Comparison of ENCODE assay signal across 16 cellular contexts in the genomic region with DNA sequence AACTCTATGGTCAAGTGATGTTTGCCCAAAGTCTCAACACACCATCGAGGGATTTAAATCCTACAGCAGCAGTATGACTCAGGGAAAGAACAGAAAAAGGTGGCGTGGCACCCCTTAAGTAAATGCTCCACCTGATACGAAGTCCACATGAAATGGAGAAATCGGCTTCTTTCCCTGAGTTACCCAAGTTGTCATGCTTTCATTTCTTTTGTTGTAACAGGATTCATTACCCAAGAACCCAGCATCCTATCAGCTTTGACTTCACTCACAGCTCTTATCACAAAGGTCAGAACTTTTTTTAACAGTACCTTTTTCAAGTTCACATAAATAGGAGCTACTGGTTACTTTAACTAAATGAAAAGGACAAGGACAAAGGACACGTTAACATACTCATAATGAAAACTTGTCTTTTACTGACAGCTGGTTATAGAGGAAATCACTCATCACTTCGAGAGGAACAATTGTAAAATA.
A peak's percentile ranks its signal among the peaks of the same experiment; 100 is the strongest.
DNase-seq lines count a peak whose midpoint lies in the region; ATAC-seq, FAIRE-seq and TF ChIP-seq lines count a peak whose summit lies in the region.
"Had no signal": no experiment of that assay in that cellular context is flagged by ENCODE, and none has a peak within 500 bp of the region (broad histone marks: within the 10 kb centered on the region; RNA-seq: fewer than 3 reads in every experiment).

No MANE protein-coding gene starts in this region.

- H2AK5ac ChIP-seq in IMR-90 (ENCODE audit: low read depth, low read length) = no peak overlapping the region

- peaks cover 78 to 100% (median 97%) of the 10 kb centered on the region in 10 experiments for H3K4me1 ChIP-seq in BLaER1 treated with 17β-estradiol and CSF1 and Interleukin-3, amounts not matched to agents 10 nM and 100 nM
- peaks cover 25% of the 10 kb centered on the region for H3K4me1 ChIP-seq in IMR-90 (ENCODE audit: control insufficient read depth, insufficient read depth, low read length)

- H3K36me3 ChIP-seq in BLaER1 treated with 17β-estradiol and CSF1 and Interleukin-3, amounts not matched to agents 10 nM and 100 nM = peaks cover 7 to 95% (median 83%) of the 10 kb centered on the region in 11 experiments; a peak in 21 of 22 replicates
- peaks cover 13% of the 10 kb centered on the region for H3K36me3 ChIP-seq in IMR-90 (ENCODE audit: control insufficient read depth, insufficient read depth, low read length)

- H3K9ac ChIP-seq in BLaER1 treated with 17β-estradiol and CSF1 and Interleukin-3, amounts not matched to agents 10 nM and 100 nM = no peak overlapping the region; a peak in 1 of 22 replicates
- no peak overlapping the region for H3K9ac ChIP-seq in IMR-90 (ENCODE audit: low read depth, low read length)

- H4K91ac ChIP-seq in IMR-90 (ENCODE audit: insufficient read depth, low read depth, low read length) = no peak overlapping the region

- H3K27me3 ChIP-seq in BLaER1 treated with 17β-estradiol and CSF1 and Interleukin-3, amounts not matched to agents 10 nM and 100 nM = no peaks in the 10 kb centered on the region
- H3K27me3 ChIP-seq in IMR-90 (ENCODE audit: control insufficient read depth, insufficient read depth, low read length) = no peaks in the 10 kb centered on the region

- H2BK15ac ChIP-seq in IMR-90 (ENCODE audit: low read depth, low read length) = no peak overlapping the region

- dilution Hi-C loops in IMR-90 (cut with HindIII; ENCODE audit: low sequenced_read_pairs, unreplicated experiment) = no loop called here

- peaks cover 44 to 81% of the 10 kb centered on the region in 2 experiments for H3K79me1 ChIP-seq in IMR-90 (ENCODE audit: low read depth in 1 of 2, low read length in 2 of 2)

- intact Hi-C loops in IMR-90 (cut with micrococcal nuclease) = no loop called here

- H4K20me1 ChIP-seq in BLaER1 treated with 17β-estradiol and CSF1 and Interleukin-3, amounts not matched to agents 10 nM and 100 nM = peaks cover 0 to 100% (median 70%) of the 10 kb centered on the region in 11 experiments; a peak in 19 of 22 replicates
- H4K20me1 ChIP-seq in IMR-90 (ENCODE audit: insufficient read depth, low read length) = peaks cover 58% of the 10 kb centered on the region

- peak; percentile 38 for FAIRE-seq in colon (lab: Jason Lieb, UNC)
- FAIRE-seq: endothelial cell of umbilical vein, RCC 7860 had no signal

- H3K23ac ChIP-seq in IMR-90 (ENCODE audit: low read depth, low read length) = no peak overlapping the region; the same call in 1 of the 2 replicates

- H4K5ac ChIP-seq in IMR-90 (ENCODE audit: low read depth, low read length) = no peak overlapping the region

- H4K8ac ChIP-seq in IMR-90 (ENCODE audit: low read depth in 2 of 2, low read length in 2 of 2) = no peak overlapping the region

- H3K4me3 ChIP-seq in BLaER1 treated with 17β-estradiol and CSF1 and Interleukin-3, amounts not matched to agents 10 nM and 100 nM = no peak overlapping the region
- no peak overlapping the region for H3K4me3 ChIP-seq in IMR-90 (ENCODE audit: insufficient read depth, low read depth, low read length)

- no peak overlapping the region for H2BK5ac ChIP-seq in IMR-90 (ENCODE audit: low read depth, low read length, poor library complexity, severe bottlenecking)

- H3K9me1 ChIP-seq in IMR-90 (ENCODE audit: insufficient read depth, low read length) = peaks cover 35% of the 10 kb centered on the region

- peak overlapping the region in 8 of 11 experiments; percentile 0 to 97 (median 27); a peak in 11 of 22 replicates for H3K4me2 ChIP-seq in BLaER1 treated with 17β-estradiol and CSF1 and Interleukin-3, amounts not matched to agents 10 nM and 100 nM
- H3K4me2 ChIP-seq in IMR-90 (ENCODE audit: low read depth, low read length) = no peak overlapping the region

- 100% methylated on average over 2 of the region's 6 CpGs; no CpG with 5 or more reads in 1 of the 2 experiments for WGBS in IMR-90 (ENCODE audit: extremely low coverage in 2 of 2, insufficient read length in 1 of 2), 2 experiments

- H3K4ac ChIP-seq in IMR-90 (ENCODE audit: low read depth, low read length) = no peak overlapping the region

- TF ChIP-seq CTCF in IMR-90 (conservative IDR thresholded peaks at IDR 0.05; ENCODE audit: low read depth, low read length) = no peak

- no peak overlapping the region for H3K18ac ChIP-seq in IMR-90 (ENCODE audit: low read depth, low read length)

- H3K27ac ChIP-seq in BLaER1 treated with 17β-estradiol and CSF1 and Interleukin-3, amounts not matched to agents 10 nM and 100 nM = peak overlapping the region in 7 of 11 experiments; percentile 16 to 94 (median 50); a peak in 11 of 22 replicates
- no peak overlapping the region for H3K27ac ChIP-seq in IMR-90 (ENCODE audit: insufficient read depth, low read length)

- in situ Hi-C loops in IMR-90 (cut with MboI; ENCODE audit: low sequenced_read_pairs) = no loop called here

- H2BK20ac ChIP-seq in IMR-90 (ENCODE audit: low read depth, low read length) = no peak overlapping the region

- POLR2A ChIA-PET in IMR-90 (lab: Charles Lee; ENCODE audit: unreplicated experiment) = interaction anchor here (0.6 kb wide), 1 partner anchor 12 kb away, joined by 3 read pairs; no protein-coding TSS in a partner anchor

- H3K56ac ChIP-seq in IMR-90 (ENCODE audit: extremely low read depth, insufficient read depth, low read length) = no peak overlapping the region

- no peak overlapping the region for H3K14ac ChIP-seq in IMR-90 (replicated peaks; ENCODE audit: low read depth, low read length)

- CTCF ChIA-PET in IMR-90 (lab: Yijun Ruan, JAX) = interaction anchor here (2.0 kb wide), 1 partner anchor 14 kb away, joined by 8 read pairs; no protein-coding TSS in a partner anchor

- H3K27ac Mint-ChIP-seq in natural killer cell treated with Interleukin-12 subunit alpha and Interleukin-12 subunit beta and Interleukin-15 and Interleukin-18, amount 100 ng/mL, for 72 hours = peak overlapping the region; percentile 96 to 99

- TF ChIP-seq POLR2A in IMR-90 (IDR thresholded peaks at IDR 0.05; ENCODE audit: low read depth, low read length) = no peak

- no peaks in the 10 kb centered on the region for H3K9me3 Mint-ChIP-seq in natural killer cell treated with Interleukin-12 subunit alpha and Interleukin-12 subunit beta and Interleukin-15 and Interleukin-18, amount 100 ng/mL, for 72 hours

- no peak for ATAC-seq in IMR-90 (ENCODE audit: low read depth)
- peak in 1 of 2 donors; percentile 29 for ATAC-seq in natural killer cell treated with Interleukin-12 subunit alpha and Interleukin-12 subunit beta and Interleukin-15 and Interleukin-18, amount 100 ng/mL, for 72 hours
- no peak for ATAC-seq in HG03432 (IDR thresholded peaks at IDR 0.05; ENCODE audit: unreplicated experiment)
- no peak for ATAC-seq in HG02981 (IDR thresholded peaks at IDR 0.05; ENCODE audit: unreplicated experiment)
- ATAC-seq: HCT116, left cardiac atrium had no signal

- H2AFZ ChIP-seq in IMR-90 (replicated peaks; ENCODE audit: low read length, poor library complexity) = no peak overlapping the region

- H3K4me1 Mint-ChIP-seq in natural killer cell treated with Interleukin-12 subunit alpha and Interleukin-12 subunit beta and Interleukin-15 and Interleukin-18, amount 100 ng/mL, for 72 hours (ENCODE audit: low read depth in 2 of 2) = peaks cover 70 to 73% of the 10 kb centered on the region in 2 donors

- no peak for DNase-seq in IMR-90
- no peak for DNase-seq in natural killer cell treated with Interleukin-12 subunit alpha and Interleukin-12 subunit beta and Interleukin-15 and Interleukin-18, amount 100 ng/mL, for 72 hours (ENCODE audit: low spot score)
- DNase-seq in OCI-M2 (lab: John Stamatoyannopoulos, UW; ENCODE audit: unreplicated experiment) = no peak
- no peak for DNase-seq in T-helper 9 cell
- DNase-seq: head of caudate nucleus; left cardiac atrium; NCI-H1092 treated with DMSO at 0.1 percent for 48 hours; NCI-H2227 treated with DMSO at 0.1 percent for 48 hours; stimulated activated CD4-positive, alpha-beta T cell treated with anti-CD3 and anti-CD28 coated beads, Interleukin-15, amount 100 ng/mL, for 24 hours had no signal

- H3K9me3 ChIP-seq in BLaER1 treated with 17β-estradiol and CSF1 and Interleukin-3, amounts not matched to agents 10 nM and 100 nM (replicated peaks in 1 of 11) = no peaks in the 10 kb centered on the region
- no peaks in the 10 kb centered on the region for H3K9me3 ChIP-seq in IMR-90 (ENCODE audit: control insufficient read depth, insufficient read depth, low read length)

- 0 out of 2 replicates have a peak overlapping the region, but pooled peaks have one; percentile 5 for H2BK120ac ChIP-seq in IMR-90 (ENCODE audit: low read depth, low read length)

- no peak for TF ChIP-seq RAD21 in IMR-90 (IDR thresholded peaks at IDR 0.05; ENCODE audit: low read length)

- no peaks in the 10 kb centered on the region for H3K27me3 Mint-ChIP-seq in natural killer cell treated with Interleukin-12 subunit alpha and Interleukin-12 subunit beta and Interleukin-15 and Interleukin-18, amount 100 ng/mL, for 72 hours

- H3K4me3 Mint-ChIP-seq in natural killer cell treated with Interleukin-12 subunit alpha and Interleukin-12 subunit beta and Interleukin-15 and Interleukin-18, amount 100 ng/mL, for 72 hours = peak overlapping the region; percentile 87

- BruUV-seq in IMR-90 (replicated peaks; lab: Mats Ljungman, UMichigan) = no TSS peak

- peaks cover 19% of the 10 kb centered on the region for H3K36me3 Mint-ChIP-seq in natural killer cell treated with Interleukin-12 subunit alpha and Interleukin-12 subunit beta and Interleukin-15 and Interleukin-18, amount 100 ng/mL, for 72 hours

- H2AK9ac ChIP-seq in IMR-90 (replicated peaks; ENCODE audit: low read depth, low read length, poor library complexity) = no peak overlapping the region

TF ChIP-seq in IMR-90, 13 proteins besides CTCF, POLR2A, EP300 and RAD21 (continues in another document):
- TF ChIP-seq ELK1 (IDR thresholded peaks at IDR 0.05; ENCODE audit: borderline replicate concordance, low read depth, low read length) (no peak), MAZ (IDR thresholded peaks at IDR 0.05; ENCODE audit: borderline replicate concordance, low read depth, low read length) (no peak), CEBPB (IDR thresholded peaks at IDR 0.05; ENCODE audit: low read depth, low read length) (no peak), NFE2L2 (IDR thresholded peaks at IDR 0.05; ENCODE audit: low read depth, low read length) (no peak), MXI1 (IDR thresholded peaks at IDR 0.05; ENCODE audit: borderline replicate concordance, low read depth, low read length) (no peak), SMC3 (IDR thresholded peaks at IDR 0.05; ENCODE audit: low read depth, low read length) (no peak), FOS (IDR thresholded peaks at IDR 0.05; ENCODE audit: low read depth, low read length) (no peak), RFX5 (IDR thresholded peaks at IDR 0.05; ENCODE audit: low read depth, low read length) (no peak)
